12 cellular contexts compared by ENCODE assay signal in genomic region chr13:50284540-50284939, GRCh38.
DNase-seq lines count a peak whose midpoint lies in the region; ATAC-seq and TF ChIP-seq lines count a peak whose summit lies in the region.
"Had no signal": no experiment of that assay in that cellular context is flagged by ENCODE, and none has a peak within 500 bp of the region (broad histone marks: within the 10 kb centered on the region; RNA-seq: fewer than 3 reads in every experiment).

No MANE protein-coding gene starts in this region.

- H3K4me1 ChIP-seq in Panc1 (ENCODE audit: control insufficient read depth, insufficient read depth, low read length) (no peaks in the 10 kb centered on the region), psoas muscle (no peaks in the 10 kb centered on the region)

- H3K27ac ChIP-seq in Panc1 (ENCODE audit: low read length), result 0 out of 2 replicates have a peak overlapping the region, but pooled peaks have one; percentile 23
- H3K27ac ChIP-seq in psoas muscle, result no peak overlapping the region
- H3K27ac ChIP-seq: thoracic aorta had no signal

- no TSS peak for BruUV-seq in Panc1 (replicated peaks; lab: Mats Ljungman, UMichigan)

- intact Hi-C loops in Panc1 (cut with micrococcal nuclease; ENCODE audit: unreplicated experiment) (no loop called here), psoas muscle (cut with DNase I) (no loop called here), left cardiac atrium (cut with DNase I) (no loop called here)

- POLR2A ChIA-PET in Panc1 (lab: Charles Lee), result no interaction called here

- H3K27me3 ChIP-seq in Panc1 (ENCODE audit: control insufficient read depth, insufficient read depth, low read length), result no peaks in the 10 kb centered on the region
- H3K27me3 ChIP-seq in psoas muscle (ENCODE audit: insufficient read depth in 3 of 3, low read length in 2 of 3), result no peaks in the 10 kb centered on the region

- H3K4me3 ChIP-seq in GM12864 (ENCODE audit: low read depth, low read length), result no peak overlapping the region
- no peak overlapping the region for H3K4me3 ChIP-seq in Panc1 (ENCODE audit: low read depth in 2 of 2, low read length in 2 of 2)
- no peak overlapping the region for H3K4me3 ChIP-seq in psoas muscle
- H3K4me3 ChIP-seq: thoracic aorta had no signal

- CTCF ChIA-PET in Panc1 (lab: Charles Lee), result no interaction called here

- 68 to 82% (median 72%) methylated on average over 2 of the region's 2 CpGs for WGBS in psoas muscle, 3 donors

- H3K9me3 ChIP-seq in Panc1 (ENCODE audit: control insufficient read depth, insufficient read depth, low read depth, low read length), result no peaks in the 10 kb centered on the region
- no peaks in the 10 kb centered on the region for H3K9me3 ChIP-seq in psoas muscle
- H3K9me3 ChIP-seq: thoracic aorta had no signal

- in situ Hi-C loops in Panc1 (cut with HindIII; ENCODE audit: low pct_unique_long_range_greater_than_20kb, low sequenced_read_pairs), result no loop called here

- no peaks in the 10 kb centered on the region for H3K36me3 ChIP-seq in Panc1 (ENCODE audit: control insufficient read depth, insufficient read depth, low read length)
- H3K36me3 ChIP-seq in psoas muscle (ENCODE audit: insufficient read depth in 1 of 2, low read depth in 1 of 2), result no peaks in the 10 kb centered on the region
- H3K36me3 ChIP-seq: thoracic aorta had no signal

- TF ChIP-seq CTCF in GM12864 (IDR thresholded peaks at IDR 0.05; ENCODE audit: low read depth, low read length, missing control alignments) (no peak), Panc1 (IDR thresholded peaks at IDR 0.05) (no peak), psoas muscle (IDR thresholded peaks at IDR 0.05) (no peak)

- peak; percentile 27 for DNase-seq in GM12864 (ENCODE audit: low read depth)
- DNase-seq in Panc1 (ENCODE audit: low read depth, low spot score), result no peak
- no peak for DNase-seq in NCI-H2081 (lab: John Stamatoyannopoulos, UW)
- no peak for DNase-seq in psoas muscle
- DNase-seq in left cardiac atrium, result no peak
- no peak for DNase-seq in stimulated activated CD4-positive, alpha-beta T cell treated with anti-CD3 and anti-CD28 coated beads, Interleukin-4, amount 100 ng/mL, for 1 hour
- DNase-seq: GDM1, head of caudate nucleus had no signal

- ATAC-seq in GM19467 (IDR thresholded peaks at IDR 0.05; ENCODE audit: unreplicated experiment) (peak; percentile 81), HG03175 (IDR thresholded peaks at IDR 0.05; ENCODE audit: unreplicated experiment) (peak; percentile 87), Panc1 (no peak), psoas muscle (no peak), left cardiac atrium (no peak)
- ATAC-seq: HCT116 had no signal

Comparison
In these comparisons a context has a peak if more than half of its experiments do, and no peak if none do; other contexts are left out.
1. ATAC-seq: peak in GM19467 (single experiment) and HG03175 (single experiment); none in Panc1 (single experiment), psoas muscle (0 of 4) and left cardiac atrium (0 of 2).